10 cellular contexts compared by ENCODE assay signal in genomic region chr6:35718911-35719381, GRCh38. TPM values are rescaled to one million over a fixed set of nuclear protein-coding genes. Genes with fewer than 3 reads are reported as not detected.
DNase-seq lines count a peak whose midpoint lies in the region; ATAC-seq, FAIRE-seq and TF ChIP-seq lines count a peak whose summit lies in the region.
"Had no signal": no experiment of that assay in that cellular context is flagged by ENCODE, and none has a peak within 500 bp of the region (broad histone marks: within the 10 kb centered on the region; RNA-seq: fewer than 3 reads in every experiment).

No MANE protein-coding gene starts in this region.

- TF ChIP-seq RAD21 in GM12878 (IDR thresholded peaks at IDR 0.05; ENCODE audit: insufficient read depth, low read depth, low read length): no peak

- no peak for TF ChIP-seq CTCF in C4-2B (conservative IDR thresholded peaks at IDR 0.05)
- TF ChIP-seq CTCF in GM12878 (IDR thresholded peaks at IDR 0.05 in 2 of 3, conservative IDR thresholded peaks at IDR 0.05 in 1 of 3; ENCODE audit: control insufficient read depth in 2 of 3, extremely low read depth in 1 of 3, insufficient read depth in 1 of 3, low read depth in 3 of 3, low read length in 3 of 3): no peak
- TF ChIP-seq CTCF in nephron (IDR thresholded peaks at IDR 0.05; ENCODE audit: unreplicated experiment in 3 of 3): no peak

- H3K4me3 Mint-ChIP-seq in nephron: peak overlapping the region; percentile 72 to 79 (median 73)

- no peaks in the 10 kb centered on the region for H4K20me1 ChIP-seq in GM12878 (ENCODE audit: control insufficient read depth, insufficient read depth)

- DNase-seq in GM12878 (ENCODE audit: low read depth, low spot score) (no peak), NCI-H1417 (lab: John Stamatoyannopoulos, UW) (no peak), NCI-H1092 treated with DMSO at 0.1 percent for 48 hours (lab: John Stamatoyannopoulos, UW) (no peak), NCI-H2196 (lab: John Stamatoyannopoulos, UW; ENCODE audit: unreplicated experiment) (no peak)
- DNase-seq: EL had no signal

- peak overlapping the region; percentile 50 for H3K9ac ChIP-seq in GM12878 (ENCODE audit: control insufficient read depth, insufficient read depth, low read length)

- SMC1A ChIA-PET in GM12878 (lab: Charles Lee; ENCODE audit: uncharacterized antibody, unreplicated experiment): interaction anchor here (0.8 to 3.6 kb wide), 8 partner anchors 10 to 128 kb away, joined by 3 to 24 read pairs (median 6); partner anchors contain the start of gene ARMC12

- H3K4me1 Mint-ChIP-seq in nephron: peaks cover 48% of the 10 kb centered on the region

- H3K4me2 ChIP-seq in GM12878 (ENCODE audit: control insufficient read depth, insufficient read depth): peak overlapping the region; percentile 84

- H3K4me1 ChIP-seq in GM12878 (ENCODE audit: control insufficient read depth, insufficient read depth, low read length): peaks cover 41% of the 10 kb centered on the region

- H3K9me3 Mint-ChIP-seq in nephron: no peaks in the 10 kb centered on the region

- RAD21 ChIA-PET in GM12878 (lab: Charles Lee; ENCODE audit: unreplicated experiment): interaction anchor here (1.0 to 4.7 kb wide), 5 partner anchors 9 to 56 kb away, joined by 3 to 36 read pairs (median 8); no protein-coding TSS in a partner anchor

- H3K36me3 Mint-ChIP-seq in nephron (ENCODE audit: low read depth): no peaks in the 10 kb centered on the region

- no peaks in the 10 kb centered on the region for H3K27me3 ChIP-seq in GM12878 (replicated peaks in 1 of 2; ENCODE audit: control insufficient read depth in 2 of 2, insufficient read depth in 2 of 2, low read length in 1 of 2)

- TF ChIP-seq EP300 in GM12878 (IDR thresholded peaks at IDR 0.05; ENCODE audit: borderline replicate concordance in 1 of 2, control insufficient read depth in 1 of 2, low read depth in 2 of 2, low read length in 2 of 2): no peak

- H3K79me2 ChIP-seq in GM12878 (ENCODE audit: control insufficient read depth, insufficient read depth, low read length): no peaks in the 10 kb centered on the region

- in situ Hi-C loops in GM12878 (cut with MboI): no loop called here

- no peaks in the 10 kb centered on the region for H3K36me3 ChIP-seq in KOPT-K1 (ENCODE audit: insufficient read depth, low read length)
- no peaks in the 10 kb centered on the region for H3K36me3 ChIP-seq in GM12878 (ENCODE audit: control insufficient read depth in 2 of 2, insufficient read depth in 2 of 2, low read length in 1 of 2)

- peak overlapping the region; percentile 95 to 98 (median 97) for H3K27ac Mint-ChIP-seq in nephron

- peak overlapping the region; percentile 37 for H3K27ac ChIP-seq in C4-2B
- peak overlapping the region; percentile 99 for H3K27ac ChIP-seq in KOPT-K1 (ENCODE audit: low read depth, low read length, poor library complexity, severe bottlenecking)
- peak overlapping the region; percentile 76 for H3K27ac ChIP-seq in GM12878 (ENCODE audit: control insufficient read depth, insufficient read depth)

- H3K4me3 ChIP-seq in GM12878: peak overlapping the region; percentile 49

- CTCF ChIA-PET in GM12878 (lab: Yijun Ruan, JAX): interaction anchor here (1.1 to 1.9 kb wide), 7 partner anchors 9 to 196 kb away, joined by 4 to 9 read pairs (median 4); partner anchors contain the start of gene FKBP5

- peak; percentile 60 for ATAC-seq in GM12878
- no peak for ATAC-seq in HG02763 (IDR thresholded peaks at IDR 0.05; ENCODE audit: unreplicated experiment)

- peaks cover 6% of the 10 kb centered on the region for H3K27me3 Mint-ChIP-seq in nephron (ENCODE audit: low read depth)

- TF ChIP-seq POLR2A in GM12878 (IDR thresholded peaks at IDR 0.05; ENCODE audit: low read depth, low read length): no peak

- no TSS peak for BruUV-seq in GM12878 (replicated peaks; lab: Mats Ljungman, UMichigan)

- peak overlapping the region; percentile 45 for H2AFZ ChIP-seq in GM12878 (ENCODE audit: control insufficient read depth, low read depth, low read length)

- intact Hi-C loops in GM12878 (cut with micrococcal nuclease; ENCODE audit: unreplicated experiment): no loop called here

- H3K9me3 ChIP-seq in KOPT-K1 (ENCODE audit: insufficient read depth, low read length, poor library complexity, severe bottlenecking) (no peaks in the 10 kb centered on the region), GM12878 (replicated peaks; ENCODE audit: control insufficient read depth, insufficient read depth, low read length) (no peaks in the 10 kb centered on the region; the same call in 2 of the 3 replicates)

- POLR2A ChIA-PET in GM12878 (lab: Charles Lee): interaction anchor here (1.2 to 2.7 kb wide), 7 partner anchors 9 to 45 kb away, joined by 3 to 13 read pairs (median 3); partner anchors contain the start of gene ARMC12

- WGBS in GM12878 (ENCODE audit: insufficient coverage, insufficient replicate concordance, low lambda C conversion rate, missing lambda C conversion rate): 57% methylated on average over 2 of the region's 2 CpGs

- peak; percentile 61 for FAIRE-seq in GM12878 (lab: Jason Lieb, UNC)

TF ChIP-seq in GM12878, 131 proteins besides CTCF, POLR2A, EP300 and RAD21 (continues in another document):
- no peak for TF ChIP-seq POU2F2 (IDR thresholded peaks at IDR 0.05; ENCODE audit: borderline replicate concordance, low read depth, low read length)
- TF ChIP-seq, protein P1, sequence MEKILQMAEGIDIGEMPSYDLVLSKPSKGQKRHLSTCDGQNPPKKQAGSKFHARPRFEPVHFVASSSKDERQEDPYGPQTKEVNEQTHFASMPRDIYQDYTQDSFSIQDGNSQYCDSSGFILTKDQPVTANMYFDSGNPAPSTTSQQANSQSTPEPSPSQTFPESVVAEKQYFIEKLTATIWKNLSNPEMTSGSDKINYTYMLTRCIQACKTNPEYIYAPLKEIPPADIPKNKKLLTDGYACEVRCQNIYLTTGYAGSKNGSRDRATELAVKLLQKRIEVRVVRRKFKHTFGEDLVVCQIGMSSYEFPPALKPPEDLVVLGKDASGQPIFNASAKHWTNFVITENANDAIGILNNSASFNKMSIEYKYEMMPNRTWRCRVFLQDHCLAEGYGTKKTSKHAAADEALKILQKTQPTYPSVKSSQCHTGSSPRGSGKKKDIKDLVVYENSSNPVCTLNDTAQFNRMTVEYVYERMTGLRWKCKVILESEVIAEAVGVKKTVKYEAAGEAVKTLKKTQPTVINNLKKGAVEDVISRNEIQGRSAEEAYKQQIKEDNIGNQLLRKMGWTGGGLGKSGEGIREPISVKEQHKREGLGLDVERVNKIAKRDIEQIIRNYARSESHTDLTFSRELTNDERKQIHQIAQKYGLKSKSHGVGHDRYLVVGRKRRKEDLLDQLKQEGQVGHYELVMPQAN (conservative IDR thresholded peaks at IDR 0.05): no peak

RNA-seq across cellular contexts. Expression of gene ARMC12, which starts 17.9 kb away (rescaled TPM):
- total RNA-seq in GM12878 (2013; cell fraction: nucleolus; rRNA removed): 0.77 and 0.88 TPM in 2 replicates
- total RNA-seq in GM12878 (2014; rRNA removed) (0.45 and 0.49 TPM in 2 replicates), GM12878 (2014; rRNA removed; fragmentation: Illumina TruSeq; extraction: Trizol) (0.40 and 0.46 TPM in 2 replicates), GM12878 (2021) (0.56 and 1.0 TPM in 2 replicates)
- 0.46 TPM for polyA plus RNA-seq in GM12878 (2011; ENCODE audit: low read depth)
- polyA plus RNA-seq in GM12878 (2011; rRNA removed) (0.72 and 1.6 TPM in 2 replicates), GM12878 (2014; fragmentation: Illumina TruSeq; extraction: Trizol) (0.76 and 0.90 TPM in 2 replicates), GM12878 (2014; fragmentation: Nextera tagmentation; extraction: Ambion mirVana) (1 to 10 TPM in 1 of 2 experiments, under 1 TPM in 1; 0.68 to 1.5 TPM), GM12878 (2014; rRNA removed) (1.2 TPM in 2 replicates), GM12878 (2016; fragmentation: Nextera tagmentation; extraction: Ambion mirVana) (under 1 TPM; 0.10 to 0.25 TPM)
- polyA plus RNA-seq in GM12878 (2011; cell fraction: cytosol; rRNA removed): 1.6 and 1.7 TPM in 2 replicates
- 4.8 and 8.9 TPM in 2 replicates for polyA plus RNA-seq in GM12878 (2011; cell fraction: nucleus; rRNA removed)
- polyA plus RNA-seq in GM12878 (2012): 0.54 and 0.91 TPM in 2 replicates
- polyA minus RNA-seq in GM12878 (2011; rRNA and poly(A)+ RNA removed): 0.88 TPM in 1 of 2 replicates, not detected in the other
- not detected in 2 replicates for polyA minus RNA-seq in GM12878 (2011; cell fraction: cytosol; rRNA and poly(A)+ RNA removed)
- 0.24 and 0.48 TPM in 2 replicates for polyA minus RNA-seq in GM12878 (2011; cell fraction: nucleus; rRNA and poly(A)+ RNA removed)

RNA-seq across cellular contexts. Expression of gene FKBP5, which starts 30.2 kb away (rescaled TPM):
- 45.6 and 48.8 TPM in 2 replicates for total RNA-seq in GM12878 (2013; cell fraction: nucleolus; rRNA removed)
- total RNA-seq in GM12878 (2014; rRNA removed): 60.3 and 67.8 TPM in 2 replicates
- total RNA-seq in GM12878 (2014; rRNA removed; fragmentation: Illumina TruSeq; extraction: Trizol): 44.7 and 46.2 TPM in 2 replicates
- 81.2 and 82.8 TPM in 2 replicates for total RNA-seq in GM12878 (2021)
- 27.6 TPM for polyA plus RNA-seq in GM12878 (2011; ENCODE audit: low read depth)
- polyA plus RNA-seq in GM12878 (2011; rRNA removed): 64.1 and 65.0 TPM in 2 replicates
- 26.7 and 37.5 TPM in 2 replicates for polyA plus RNA-seq in GM12878 (2011; cell fraction: cytosol; rRNA removed)
- 19.4 and 28.0 TPM in 2 replicates for polyA plus RNA-seq in GM12878 (2011; cell fraction: nucleus; rRNA removed)
- 29.6 and 33.1 TPM in 2 replicates for polyA plus RNA-seq in GM12878 (2012)
- 123 and 153 TPM in 2 replicates for polyA plus RNA-seq in GM12878 (2014; fragmentation: Illumina TruSeq; extraction: Trizol)
- 10 to 100 TPM; 29.0 to 33.5 TPM for polyA plus RNA-seq in GM12878 (2014; fragmentation: Nextera tagmentation; extraction: Ambion mirVana)
- polyA plus RNA-seq in GM12878 (2014; rRNA removed): 54.7 and 60.5 TPM in 2 replicates
- polyA plus RNA-seq in GM12878 (2016; fragmentation: Nextera tagmentation; extraction: Ambion mirVana): 100 to 1,000 TPM; 121 to 122 TPM
- 27.7 and 34.5 TPM in 2 replicates for polyA minus RNA-seq in GM12878 (2011; rRNA and poly(A)+ RNA removed)
- polyA minus RNA-seq in GM12878 (2011; cell fraction: cytosol; rRNA and poly(A)+ RNA removed): 14.0 and 18.9 TPM in 2 replicates
- 8.8 and 15.2 TPM in 2 replicates for polyA minus RNA-seq in GM12878 (2011; cell fraction: nucleus; rRNA and poly(A)+ RNA removed)

RNA-seq across cellular contexts. Expression of gene CLPSL2, which starts 57.5 kb away (rescaled TPM):
- not detected in 2 replicates for total RNA-seq in GM12878 (2013; cell fraction: nucleolus; rRNA removed)
- 0.49 TPM in 1 of 2 replicates, not detected in the other for total RNA-seq in GM12878 (2014; rRNA removed)
- total RNA-seq in GM12878 (2014; rRNA removed; fragmentation: Illumina TruSeq; extraction: Trizol): not detected in 2 replicates
- total RNA-seq in GM12878 (2021): 1.2 and 1.3 TPM in 2 replicates
- polyA plus RNA-seq in GM12878 (2011; ENCODE audit: low read depth): not detected
- not detected in 2 replicates for polyA plus RNA-seq in GM12878 (2011; rRNA removed)
- not detected in 2 replicates for polyA plus RNA-seq in GM12878 (2011; cell fraction: cytosol; rRNA removed)
- polyA plus RNA-seq in GM12878 (2011; cell fraction: nucleus; rRNA removed): not detected in 2 replicates
- polyA plus RNA-seq in GM12878 (2012): not detected in 2 replicates
- not detected in 2 replicates for polyA plus RNA-seq in GM12878 (2014; fragmentation: Illumina TruSeq; extraction: Trizol)
- polyA plus RNA-seq in GM12878 (2014; fragmentation: Nextera tagmentation; extraction: Ambion mirVana): not detected
- 0.32 TPM in 1 of 2 replicates, not detected in the other for polyA plus RNA-seq in GM12878 (2014; rRNA removed)
- polyA plus RNA-seq in GM12878 (2016; fragmentation: Nextera tagmentation; extraction: Ambion mirVana): not detected
- not detected in 2 replicates for polyA minus RNA-seq in GM12878 (2011; rRNA and poly(A)+ RNA removed)
- polyA minus RNA-seq in GM12878 (2011; cell fraction: cytosol; rRNA and poly(A)+ RNA removed): not detected in 2 replicates
- polyA minus RNA-seq in GM12878 (2011; cell fraction: nucleus; rRNA and poly(A)+ RNA removed): not detected in 2 replicates
- total RNA-seq: T-helper 1 cell treated with Interleukin-12 subunit alpha and Interleukin-12 subunit beta and Interleukin-4 antibody, amounts not matched to agents 30 ng/mL and 1 ng/mL, for 36 hours had no signal

Comparison
In these comparisons a context has a peak if more than half of its experiments do, and no peak if none do; other contexts are left out.
1. H3K27ac ChIP-seq: peak in every context shown above with its lines; median percentile 99 in KOPT-K1; 76 in GM12878; 37 in C4-2B.